1 cellular context compared by ENCODE assay signal in genomic region chr5:107887181-107887580, GRCh38.
TF ChIP-seq lines count a peak whose summit lies in the region.

No MANE protein-coding gene starts in this region.

TF ChIP-seq in WTC11, 78 proteins besides CTCF, POLR2A, EP300 and RAD21 (continued from another document):
- TF ChIP-seq STAT6 (CRISPR knock-in tag; conservative IDR thresholded peaks at IDR 0.05; ENCODE audit: low read depth): no peak
- TF ChIP-seq, protein P1, sequence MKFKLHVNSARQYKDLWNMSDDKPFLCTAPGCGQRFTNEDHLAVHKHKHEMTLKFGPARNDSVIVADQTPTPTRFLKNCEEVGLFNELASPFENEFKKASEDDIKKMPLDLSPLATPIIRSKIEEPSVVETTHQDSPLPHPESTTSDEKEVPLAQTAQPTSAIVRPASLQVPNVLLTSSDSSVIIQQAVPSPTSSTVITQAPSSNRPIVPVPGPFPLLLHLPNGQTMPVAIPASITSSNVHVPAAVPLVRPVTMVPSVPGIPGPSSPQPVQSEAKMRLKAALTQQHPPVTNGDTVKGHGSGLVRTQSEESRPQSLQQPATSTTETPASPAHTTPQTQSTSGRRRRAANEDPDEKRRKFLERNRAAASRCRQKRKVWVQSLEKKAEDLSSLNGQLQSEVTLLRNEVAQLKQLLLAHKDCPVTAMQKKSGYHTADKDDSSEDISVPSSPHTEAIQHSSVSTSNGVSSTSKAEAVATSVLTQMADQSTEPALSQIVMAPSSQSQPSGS (CRISPR knock-in tag; IDR thresholded peaks at IDR 0.05; ENCODE audit: borderline replicate concordance, low read depth): no peak
- TF ChIP-seq CREB1 (CRISPR knock-in tag; IDR thresholded peaks at IDR 0.05): no peak
- TF ChIP-seq, protein P2, sequence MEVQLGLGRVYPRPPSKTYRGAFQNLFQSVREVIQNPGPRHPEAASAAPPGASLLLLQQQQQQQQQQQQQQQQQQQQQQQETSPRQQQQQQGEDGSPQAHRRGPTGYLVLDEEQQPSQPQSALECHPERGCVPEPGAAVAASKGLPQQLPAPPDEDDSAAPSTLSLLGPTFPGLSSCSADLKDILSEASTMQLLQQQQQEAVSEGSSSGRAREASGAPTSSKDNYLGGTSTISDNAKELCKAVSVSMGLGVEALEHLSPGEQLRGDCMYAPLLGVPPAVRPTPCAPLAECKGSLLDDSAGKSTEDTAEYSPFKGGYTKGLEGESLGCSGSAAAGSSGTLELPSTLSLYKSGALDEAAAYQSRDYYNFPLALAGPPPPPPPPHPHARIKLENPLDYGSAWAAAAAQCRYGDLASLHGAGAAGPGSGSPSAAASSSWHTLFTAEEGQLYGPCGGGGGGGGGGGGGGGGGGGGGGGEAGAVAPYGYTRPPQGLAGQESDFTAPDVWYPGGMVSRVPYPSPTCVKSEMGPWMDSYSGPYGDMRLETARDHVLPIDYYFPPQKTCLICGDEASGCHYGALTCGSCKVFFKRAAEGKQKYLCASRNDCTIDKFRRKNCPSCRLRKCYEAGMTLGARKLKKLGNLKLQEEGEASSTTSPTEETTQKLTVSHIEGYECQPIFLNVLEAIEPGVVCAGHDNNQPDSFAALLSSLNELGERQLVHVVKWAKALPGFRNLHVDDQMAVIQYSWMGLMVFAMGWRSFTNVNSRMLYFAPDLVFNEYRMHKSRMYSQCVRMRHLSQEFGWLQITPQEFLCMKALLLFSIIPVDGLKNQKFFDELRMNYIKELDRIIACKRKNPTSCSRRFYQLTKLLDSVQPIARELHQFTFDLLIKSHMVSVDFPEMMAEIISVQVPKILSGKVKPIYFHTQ (CRISPR knock-in tag; IDR thresholded peaks at IDR 0.05): no peak
- no peak for TF ChIP-seq ZNF219 (CRISPR knock-in tag; IDR thresholded peaks at IDR 0.05; ENCODE audit: borderline replicate concordance)
- TF ChIP-seq IRF2 (CRISPR knock-in tag; IDR thresholded peaks at IDR 0.05; ENCODE audit: borderline replicate concordance, low read depth): no peak
- TF ChIP-seq GRHL2 (CRISPR knock-in tag; IDR thresholded peaks at IDR 0.05; ENCODE audit: insufficient replicate concordance, severe bottlenecking): no peak
- no peak for TF ChIP-seq ATF3 (CRISPR knock-in tag; conservative IDR thresholded peaks at IDR 0.05)
- TF ChIP-seq NR3C1 (CRISPR knock-in tag; conservative IDR thresholded peaks at IDR 0.05; ENCODE audit: low read depth): no peak
- no peak for TF ChIP-seq ELF4 (CRISPR knock-in tag; IDR thresholded peaks at IDR 0.05; ENCODE audit: low read depth)
- no peak for TF ChIP-seq HMGXB4 (CRISPR knock-in tag; IDR thresholded peaks at IDR 0.05)
- no peak for TF ChIP-seq NR2C2 (CRISPR knock-in tag; IDR thresholded peaks at IDR 0.05)
